ENCODE assay signal across 27 cellular contexts in the genomic region with DNA sequence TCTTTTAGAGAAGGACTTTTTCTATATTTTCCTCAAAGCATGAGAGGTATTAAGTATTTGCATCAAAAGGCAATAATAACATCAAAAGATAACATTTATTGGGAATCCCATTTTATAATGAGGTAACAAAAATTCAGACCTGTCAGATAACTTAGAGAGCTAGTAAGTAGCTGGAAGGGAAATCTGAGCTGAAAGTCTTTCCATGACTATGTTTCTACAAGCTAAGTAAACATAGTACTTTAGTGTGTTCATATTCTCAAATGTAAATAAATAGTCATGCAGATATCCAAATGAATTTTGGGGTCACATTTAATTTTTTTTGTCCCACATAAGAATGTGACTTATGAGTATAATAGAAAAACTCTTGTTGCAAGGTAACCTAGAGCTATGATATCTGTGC.
"Had no signal": no experiment of that assay in that cellular context is flagged by ENCODE, and none has a peak within 500 bp of the region (broad histone marks: within the 10 kb centered on the region; RNA-seq: fewer than 3 reads in every experiment).

No MANE protein-coding gene starts in this region.

- DNase-seq: activated CD4-positive, alpha-beta T cell treated with anti-CD3 and anti-CD28 coated beads for 48 hours; activated CD4-positive, alpha-beta T cell treated with anti-CD3 and anti-CD28 coated beads, Interleukin-2, amount 50 U/mL, for 48 hours; activated CD8-positive, alpha-beta memory T cell treated with anti-CD3 and anti-CD28 coated beads for 24 hours; activated effector memory CD4-positive, alpha-beta T cell treated with Interleukin-2 at 50 U/mL for 16 hours; activated naive CD4-positive, alpha-beta T cell treated with anti-CD3 and anti-CD28 coated beads for 36 hours; activated naive CD8-positive, alpha-beta T cell treated with anti-CD3 and anti-CD28 coated beads for 36 hours; central memory CD4-positive, alpha-beta T cell; endodermal cell; glutamatergic neuron; left colon; mammary epithelial cell; right lobe of liver; stimulated activated CD4-positive, alpha-beta T cell treated with anti-CD3 and anti-CD28 coated beads, Interleukin-12 subunit alpha, Interleukin-12 subunit beta, amount 100 ng/mL, for 4 hours; stimulated activated CD4-positive, alpha-beta T cell treated with anti-CD3 and anti-CD28 coated beads, Interleukin-4, amount 100 ng/mL, for 1 hour; stimulated activated naive CD8-positive, alpha-beta T cell treated with anti-CD3 and anti-CD28 coated beads, Interleukin-15, Interleukin-2, amounts not matched to agents 100 U/mL and 50 U/mL, for 24 hours; T-helper 17 cell; T1000; trophoblast cell; WERI-Rb-1 had no signal

- H3K9me3 ChIP-seq: ascending aorta, right lobe of liver, thoracic aorta had no signal

- H3K4me1 ChIP-seq: ascending aorta, esophagus muscularis mucosa, right lobe of liver had no signal

- FAIRE-seq: frontal cortex, keratinocyte, urothelium cell line had no signal

- H3K4me3 ChIP-seq: ascending aorta, esophagus muscularis mucosa, right lobe of liver, skin epidermis, thoracic aorta had no signal

- ATAC-seq: activated CD4-positive, CD25-positive, alpha-beta regulatory T cell treated with anti-CD3 and anti-CD28 coated beads, Interleukin-2, amount 50 U/mL, for 24 hours; left colon; right lobe of liver; stimulated activated naive CD8-positive, alpha-beta T cell treated with anti-CD3 and anti-CD28 coated beads, Interleukin-15, Interleukin-2, amounts not matched to agents 100 U/mL and 50 U/mL, for 24 hours; T-helper 17 cell had no signal

- H3K27me3 ChIP-seq: ascending aorta, esophagus muscularis mucosa, right lobe of liver had no signal

- H3K36me3 ChIP-seq: WERI-Rb-1 had no signal

- H3K27ac ChIP-seq: ascending aorta, esophagus muscularis mucosa, right lobe of liver, skin epidermis, thoracic aorta, WERI-Rb-1 had no signal
